In the genomic region with DNA sequence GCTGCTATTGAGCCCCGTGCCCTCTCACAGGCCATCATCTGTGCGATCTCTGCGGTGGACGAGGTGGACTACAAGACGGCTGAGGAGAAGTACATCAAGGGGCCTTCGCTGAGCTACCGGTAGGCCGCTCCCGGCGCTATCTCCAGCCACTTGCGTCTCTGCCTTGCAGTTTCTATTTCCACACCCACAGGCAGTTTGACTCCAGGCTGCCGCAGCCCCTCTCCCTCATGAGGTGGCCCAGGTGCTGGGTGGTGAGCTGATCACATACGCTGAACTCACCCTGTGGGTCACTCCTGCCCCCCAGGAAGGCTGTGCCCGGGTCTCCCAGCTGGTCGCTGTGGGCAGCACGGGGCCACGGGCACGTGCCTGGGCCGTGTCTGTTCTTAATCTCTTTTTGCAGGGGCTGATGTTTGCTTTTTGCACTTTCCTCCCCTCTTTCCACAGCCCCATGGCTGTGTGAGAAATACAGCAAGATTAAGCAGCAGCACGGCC, we compare ENCODE assay signal across 2 cellular contexts.
A peak's percentile ranks its signal among the peaks of the same experiment; 100 is the strongest.
TF ChIP-seq lines count a peak whose summit lies in the region.

No MANE protein-coding gene starts in this region.

TF ChIP-seq in HEK293, 187 proteins besides CTCF, POLR2A, EP300 and RAD21:
- TF ChIP-seq ZNF157 (tag by site-specific recombination; IDR thresholded peaks at IDR 0.05): no peak
- TF ChIP-seq GLIS1 (tag by site-specific recombination; IDR thresholded peaks at IDR 0.05): peak; percentile 17; the same call in 1 of the 2 replicates
- TF ChIP-seq, protein P1, sequence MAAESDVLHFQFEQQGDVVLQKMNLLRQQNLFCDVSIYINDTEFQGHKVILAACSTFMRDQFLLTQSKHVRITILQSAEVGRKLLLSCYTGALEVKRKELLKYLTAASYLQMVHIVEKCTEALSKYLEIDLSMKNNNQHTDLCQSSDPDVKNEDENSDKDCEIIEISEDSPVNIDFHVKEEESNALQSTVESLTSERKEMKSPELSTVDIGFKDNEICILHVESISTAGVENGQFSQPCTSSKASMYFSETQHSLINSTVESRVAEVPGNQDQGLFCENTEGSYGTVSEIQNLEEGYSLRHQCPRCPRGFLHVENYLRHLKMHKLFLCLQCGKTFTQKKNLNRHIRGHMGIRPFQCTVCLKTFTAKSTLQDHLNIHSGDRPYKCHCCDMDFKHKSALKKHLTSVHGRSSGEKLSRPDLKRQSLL (tag by site-specific recombination; IDR thresholded peaks at IDR 0.05): no peak

TF ChIP-seq in HepG2, 621 proteins besides CTCF, POLR2A, EP300 and RAD21 (continues in another document):
- TF ChIP-seq FOXC1 (CRISPR knock-in tag; IDR thresholded peaks at IDR 0.05; ENCODE audit: borderline replicate concordance) (0 out of 2 replicates have a peak, but pooled peaks have one; percentile 6), ZBTB3 (CRISPR knock-in tag; IDR thresholded peaks at IDR 0.05; ENCODE audit: borderline replicate concordance, low read depth) (0 out of 2 replicates have a peak, but pooled peaks have one; percentile 1), ZNF761 (CRISPR knock-in tag; conservative IDR thresholded peaks at IDR 0.05) (no peak), DMAP1 (CRISPR knock-in tag; IDR thresholded peaks at IDR 0.05) (no peak), ZNF34 (CRISPR knock-in tag; IDR thresholded peaks at IDR 0.05; ENCODE audit: borderline replicate concordance) (0 out of 2 replicates have a peak, but pooled peaks have one; percentile 62), NFRKB (IDR thresholded peaks at IDR 0.05) (no peak), JUND (CRISPR knock-in tag; IDR thresholded peaks at IDR 0.05) (0 out of 2 replicates have a peak, but pooled peaks have one; percentile 10), PHF8 (CRISPR knock-in tag; IDR thresholded peaks at IDR 0.05) (no peak), NR2C2 (CRISPR knock-in tag; IDR thresholded peaks at IDR 0.05; ENCODE audit: borderline replicate concordance) (0 out of 2 replicates have a peak, but pooled peaks have one; percentile 26), ARNTL (CRISPR knock-in tag; IDR thresholded peaks at IDR 0.05) (peak; percentile 78; the same call in 1 of the 2 replicates), ZNF44 (CRISPR knock-in tag; IDR thresholded peaks at IDR 0.05) (no peak), FLYWCH1 (CRISPR knock-in tag; IDR thresholded peaks at IDR 0.05) (0 out of 2 replicates have a peak, but pooled peaks have one; percentile 5), ZNF605 (CRISPR knock-in tag; IDR thresholded peaks at IDR 0.05) (0 out of 2 replicates have a peak, but pooled peaks have one; percentile 16), ZNF446 (CRISPR knock-in tag; IDR thresholded peaks at IDR 0.05) (0 out of 2 replicates have a peak, but pooled peaks have one; percentile 18), POLR2AphosphoS2 (IDR thresholded peaks at IDR 0.05; ENCODE audit: low read depth, low read length) (no peak), ZNF329 (CRISPR knock-in tag; IDR thresholded peaks at IDR 0.05; ENCODE audit: low read depth) (no peak), ZNF781 (CRISPR knock-in tag; IDR thresholded peaks at IDR 0.05; ENCODE audit: borderline replicate concordance, not compliant biosample characterization) (peak; percentile 1), ZNF746 (CRISPR knock-in tag; IDR thresholded peaks at IDR 0.05) (0 out of 2 replicates have a peak, but pooled peaks have one; percentile 33), ZSCAN22 (CRISPR knock-in tag; IDR thresholded peaks at IDR 0.05) (peak; percentile 34; the same call in 1 of the 2 replicates), ISL2 (CRISPR knock-in tag; IDR thresholded peaks at IDR 0.05) (no peak), REPIN1 (CRISPR knock-in tag; IDR thresholded peaks at IDR 0.05; ENCODE audit: borderline replicate concordance, low read depth) (no peak), ZNF782 (CRISPR knock-in tag; IDR thresholded peaks at IDR 0.05; ENCODE audit: borderline replicate concordance) (peak; percentile 64; the same call in 1 of the 2 replicates), ZNF614 (CRISPR knock-in tag; IDR thresholded peaks at IDR 0.05; ENCODE audit: borderline replicate concordance) (no peak), SMC3 (IDR thresholded peaks at IDR 0.05; ENCODE audit: low read length) (no peak), ZNF317 (CRISPR knock-in tag; IDR thresholded peaks at IDR 0.05) (no peak), ZNF775 (CRISPR knock-in tag; IDR thresholded peaks at IDR 0.05; ENCODE audit: borderline replicate concordance) (0 out of 2 replicates have a peak, but pooled peaks have one; percentile 14), ZNF616 (CRISPR knock-in tag; IDR thresholded peaks at IDR 0.05; ENCODE audit: low read depth) (peak; percentile 14; the same call in 1 of the 2 replicates), ZNF510 (CRISPR knock-in tag; IDR thresholded peaks at IDR 0.05; ENCODE audit: low read depth) (0 out of 2 replicates have a peak, but pooled peaks have one; percentile 40), AGO2 (optimal IDR thresholded peaks at IDR 0.05; ENCODE audit: low read depth, low read length) (peak; percentile 40), ZNF570 (CRISPR knock-in tag; IDR thresholded peaks at IDR 0.05; ENCODE audit: borderline replicate concordance) (0 out of 2 replicates have a peak, but pooled peaks have one; percentile 13), ZNF121 (CRISPR knock-in tag; IDR thresholded peaks at IDR 0.05) (no peak), KDM6A (CRISPR knock-in tag; IDR thresholded peaks at IDR 0.05; ENCODE audit: low read depth) (no peak), CEBPB (IDR thresholded peaks at IDR 0.05; ENCODE audit: borderline replicate concordance, low read depth, low read length) (no peak), ZKSCAN5 (CRISPR knock-in tag; IDR thresholded peaks at IDR 0.05) (no peak), BHLHE40 (IDR thresholded peaks at IDR 0.05; ENCODE audit: low read length) (peak; percentile 74)
- TF ChIP-seq, protein P2, sequence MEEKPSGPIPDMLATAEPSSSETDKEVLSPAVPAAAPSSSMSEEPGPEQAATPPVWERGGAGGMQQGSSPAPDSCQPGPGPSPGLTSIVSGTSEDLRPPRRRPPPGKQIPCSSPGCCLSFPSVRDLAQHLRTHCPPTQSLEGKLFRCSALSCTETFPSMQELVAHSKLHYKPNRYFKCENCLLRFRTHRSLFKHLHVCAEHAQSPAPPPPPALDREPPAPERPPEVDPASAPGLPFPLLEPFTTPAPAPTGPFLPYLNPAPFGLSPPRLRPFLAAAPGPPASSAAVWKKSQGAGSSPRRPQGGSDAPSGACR (CRISPR knock-in tag; IDR thresholded peaks at IDR 0.05): no peak
- TF ChIP-seq, protein P3, sequence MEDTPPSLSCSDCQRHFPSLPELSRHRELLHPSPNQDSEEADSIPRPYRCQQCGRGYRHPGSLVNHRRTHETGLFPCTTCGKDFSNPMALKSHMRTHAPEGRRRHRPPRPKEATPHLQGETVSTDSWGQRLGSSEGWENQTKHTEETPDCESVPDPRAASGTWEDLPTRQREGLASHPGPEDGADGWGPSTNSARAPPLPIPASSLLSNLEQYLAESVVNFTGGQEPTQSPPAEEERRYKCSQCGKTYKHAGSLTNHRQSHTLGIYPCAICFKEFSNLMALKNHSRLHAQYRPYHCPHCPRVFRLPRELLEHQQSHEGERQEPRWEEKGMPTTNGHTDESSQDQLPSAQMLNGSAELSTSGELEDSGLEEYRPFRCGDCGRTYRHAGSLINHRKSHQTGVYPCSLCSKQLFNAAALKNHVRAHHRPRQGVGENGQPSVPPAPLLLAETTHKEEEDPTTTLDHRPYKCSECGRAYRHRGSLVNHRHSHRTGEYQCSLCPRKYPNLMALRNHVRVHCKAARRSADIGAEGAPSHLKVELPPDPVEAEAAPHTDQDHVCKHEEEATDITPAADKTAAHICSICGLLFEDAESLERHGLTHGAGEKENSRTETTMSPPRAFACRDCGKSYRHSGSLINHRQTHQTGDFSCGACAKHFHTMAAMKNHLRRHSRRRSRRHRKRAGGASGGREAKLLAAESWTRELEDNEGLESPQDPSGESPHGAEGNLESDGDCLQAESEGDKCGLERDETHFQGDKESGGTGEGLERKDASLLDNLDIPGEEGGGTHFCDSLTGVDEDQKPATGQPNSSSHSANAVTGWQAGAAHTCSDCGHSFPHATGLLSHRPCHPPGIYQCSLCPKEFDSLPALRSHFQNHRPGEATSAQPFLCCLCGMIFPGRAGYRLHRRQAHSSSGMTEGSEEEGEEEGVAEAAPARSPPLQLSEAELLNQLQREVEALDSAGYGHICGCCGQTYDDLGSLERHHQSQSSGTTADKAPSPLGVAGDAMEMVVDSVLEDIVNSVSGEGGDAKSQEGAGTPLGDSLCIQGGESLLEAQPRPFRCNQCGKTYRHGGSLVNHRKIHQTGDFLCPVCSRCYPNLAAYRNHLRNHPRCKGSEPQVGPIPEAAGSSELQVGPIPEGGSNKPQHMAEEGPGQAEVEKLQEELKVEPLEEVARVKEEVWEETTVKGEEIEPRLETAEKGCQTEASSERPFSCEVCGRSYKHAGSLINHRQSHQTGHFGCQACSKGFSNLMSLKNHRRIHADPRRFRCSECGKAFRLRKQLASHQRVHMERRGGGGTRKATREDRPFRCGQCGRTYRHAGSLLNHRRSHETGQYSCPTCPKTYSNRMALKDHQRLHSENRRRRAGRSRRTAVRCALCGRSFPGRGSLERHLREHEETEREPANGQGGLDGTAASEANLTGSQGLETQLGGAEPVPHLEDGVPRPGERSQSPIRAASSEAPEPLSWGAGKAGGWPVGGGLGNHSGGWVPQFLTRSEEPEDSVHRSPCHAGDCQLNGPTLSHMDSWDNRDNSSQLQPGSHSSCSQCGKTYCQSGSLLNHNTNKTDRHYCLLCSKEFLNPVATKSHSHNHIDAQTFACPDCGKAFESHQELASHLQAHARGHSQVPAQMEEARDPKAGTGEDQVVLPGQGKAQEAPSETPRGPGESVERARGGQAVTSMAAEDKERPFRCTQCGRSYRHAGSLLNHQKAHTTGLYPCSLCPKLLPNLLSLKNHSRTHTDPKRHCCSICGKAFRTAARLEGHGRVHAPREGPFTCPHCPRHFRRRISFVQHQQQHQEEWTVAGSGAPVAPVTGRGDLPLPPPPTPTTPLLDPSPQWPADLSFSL (CRISPR knock-in tag; IDR thresholded peaks at IDR 0.05): no peak
- TF ChIP-seq, protein P4, sequence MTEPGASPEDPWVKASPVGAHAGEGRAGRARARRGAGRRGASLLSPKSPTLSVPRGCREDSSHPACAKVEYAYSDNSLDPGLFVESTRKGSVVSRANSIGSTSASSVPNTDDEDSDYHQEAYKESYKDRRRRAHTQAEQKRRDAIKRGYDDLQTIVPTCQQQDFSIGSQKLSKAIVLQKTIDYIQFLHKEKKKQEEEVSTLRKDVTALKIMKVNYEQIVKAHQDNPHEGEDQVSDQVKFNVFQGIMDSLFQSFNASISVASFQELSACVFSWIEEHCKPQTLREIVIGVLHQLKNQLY (CRISPR knock-in tag; IDR thresholded peaks at IDR 0.05): peak; percentile 91
- TF ChIP-seq, protein P5, sequence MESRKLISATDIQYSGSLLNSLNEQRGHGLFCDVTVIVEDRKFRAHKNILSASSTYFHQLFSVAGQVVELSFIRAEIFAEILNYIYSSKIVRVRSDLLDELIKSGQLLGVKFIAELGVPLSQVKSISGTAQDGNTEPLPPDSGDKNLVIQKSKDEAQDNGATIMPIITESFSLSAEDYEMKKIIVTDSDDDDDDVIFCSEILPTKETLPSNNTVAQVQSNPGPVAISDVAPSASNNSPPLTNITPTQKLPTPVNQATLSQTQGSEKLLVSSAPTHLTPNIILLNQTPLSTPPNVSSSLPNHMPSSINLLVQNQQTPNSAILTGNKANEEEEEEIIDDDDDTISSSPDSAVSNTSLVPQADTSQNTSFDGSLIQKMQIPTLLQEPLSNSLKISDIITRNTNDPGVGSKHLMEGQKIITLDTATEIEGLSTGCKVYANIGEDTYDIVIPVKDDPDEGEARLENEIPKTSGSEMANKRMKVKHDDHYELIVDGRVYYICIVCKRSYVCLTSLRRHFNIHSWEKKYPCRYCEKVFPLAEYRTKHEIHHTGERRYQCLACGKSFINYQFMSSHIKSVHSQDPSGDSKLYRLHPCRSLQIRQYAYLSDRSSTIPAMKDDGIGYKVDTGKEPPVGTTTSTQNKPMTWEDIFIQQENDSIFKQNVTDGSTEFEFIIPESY (CRISPR knock-in tag; IDR thresholded peaks at IDR 0.05): peak; percentile 74; the same call in 1 of the 2 replicates
- TF ChIP-seq, protein P6, sequence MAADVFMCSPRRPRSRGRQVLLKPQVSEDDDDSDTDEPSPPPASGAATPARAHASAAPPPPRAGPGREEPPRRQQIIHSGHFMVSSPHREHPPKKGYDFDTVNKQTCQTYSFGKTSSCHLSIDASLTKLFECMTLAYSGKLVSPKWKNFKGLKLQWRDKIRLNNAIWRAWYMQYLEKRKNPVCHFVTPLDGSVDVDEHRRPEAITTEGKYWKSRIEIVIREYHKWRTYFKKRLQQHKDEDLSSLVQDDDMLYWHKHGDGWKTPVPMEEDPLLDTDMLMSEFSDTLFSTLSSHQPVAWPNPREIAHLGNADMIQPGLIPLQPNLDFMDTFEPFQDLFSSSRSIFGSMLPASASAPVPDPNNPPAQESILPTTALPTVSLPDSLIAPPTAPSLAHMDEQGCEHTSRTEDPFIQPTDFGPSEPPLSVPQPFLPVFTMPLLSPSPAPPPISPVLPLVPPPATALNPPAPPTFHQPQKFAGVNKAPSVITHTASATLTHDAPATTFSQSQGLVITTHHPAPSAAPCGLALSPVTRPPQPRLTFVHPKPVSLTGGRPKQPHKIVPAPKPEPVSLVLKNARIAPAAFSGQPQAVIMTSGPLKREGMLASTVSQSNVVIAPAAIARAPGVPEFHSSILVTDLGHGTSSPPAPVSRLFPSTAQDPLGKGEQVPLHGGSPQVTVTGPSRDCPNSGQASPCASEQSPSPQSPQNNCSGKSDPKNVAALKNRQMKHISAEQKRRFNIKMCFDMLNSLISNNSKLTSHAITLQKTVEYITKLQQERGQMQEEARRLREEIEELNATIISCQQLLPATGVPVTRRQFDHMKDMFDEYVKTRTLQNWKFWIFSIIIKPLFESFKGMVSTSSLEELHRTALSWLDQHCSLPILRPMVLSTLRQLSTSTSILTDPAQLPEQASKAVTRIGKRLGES (CRISPR knock-in tag; IDR thresholded peaks at IDR 0.05; ENCODE audit: borderline replicate concordance): peak; percentile 19; the same call in 1 of the 2 replicates
- TF ChIP-seq, protein P7, sequence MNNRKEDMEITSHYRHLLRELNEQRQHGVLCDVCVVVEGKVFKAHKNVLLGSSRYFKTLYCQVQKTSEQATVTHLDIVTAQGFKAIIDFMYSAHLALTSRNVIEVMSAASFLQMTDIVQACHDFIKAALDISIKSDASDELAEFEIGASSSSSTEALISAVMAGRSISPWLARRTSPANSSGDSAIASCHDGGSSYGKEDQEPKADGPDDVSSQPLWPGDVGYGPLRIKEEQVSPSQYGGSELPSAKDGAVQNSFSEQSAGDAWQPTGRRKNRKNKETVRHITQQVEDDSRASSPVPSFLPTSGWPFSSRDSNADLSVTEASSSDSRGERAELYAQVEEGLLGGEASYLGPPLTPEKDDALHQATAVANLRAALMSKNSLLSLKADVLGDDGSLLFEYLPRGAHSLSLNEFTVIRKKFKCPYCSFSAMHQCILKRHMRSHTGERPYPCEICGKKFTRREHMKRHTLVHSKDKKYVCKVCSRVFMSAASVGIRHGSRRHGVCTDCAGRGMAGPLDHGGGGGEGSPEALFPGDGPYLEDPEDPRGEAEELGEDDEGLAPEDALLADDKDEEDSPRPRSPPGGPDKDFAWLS (CRISPR knock-in tag; IDR thresholded peaks at IDR 0.05; ENCODE audit: borderline replicate concordance): 0 out of 2 replicates have a peak, but pooled peaks have one; percentile 92
- TF ChIP-seq, protein P8, sequence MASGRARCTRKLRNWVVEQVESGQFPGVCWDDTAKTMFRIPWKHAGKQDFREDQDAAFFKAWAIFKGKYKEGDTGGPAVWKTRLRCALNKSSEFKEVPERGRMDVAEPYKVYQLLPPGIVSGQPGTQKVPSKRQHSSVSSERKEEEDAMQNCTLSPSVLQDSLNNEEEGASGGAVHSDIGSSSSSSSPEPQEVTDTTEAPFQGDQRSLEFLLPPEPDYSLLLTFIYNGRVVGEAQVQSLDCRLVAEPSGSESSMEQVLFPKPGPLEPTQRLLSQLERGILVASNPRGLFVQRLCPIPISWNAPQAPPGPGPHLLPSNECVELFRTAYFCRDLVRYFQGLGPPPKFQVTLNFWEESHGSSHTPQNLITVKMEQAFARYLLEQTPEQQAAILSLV (CRISPR knock-in tag; IDR thresholded peaks at IDR 0.05; ENCODE audit: borderline replicate concordance): 0 out of 2 replicates have a peak, but pooled peaks have one; percentile 42
